Comparison of ENCODE assay signal across 1 cellular context in the genomic region with DNA sequence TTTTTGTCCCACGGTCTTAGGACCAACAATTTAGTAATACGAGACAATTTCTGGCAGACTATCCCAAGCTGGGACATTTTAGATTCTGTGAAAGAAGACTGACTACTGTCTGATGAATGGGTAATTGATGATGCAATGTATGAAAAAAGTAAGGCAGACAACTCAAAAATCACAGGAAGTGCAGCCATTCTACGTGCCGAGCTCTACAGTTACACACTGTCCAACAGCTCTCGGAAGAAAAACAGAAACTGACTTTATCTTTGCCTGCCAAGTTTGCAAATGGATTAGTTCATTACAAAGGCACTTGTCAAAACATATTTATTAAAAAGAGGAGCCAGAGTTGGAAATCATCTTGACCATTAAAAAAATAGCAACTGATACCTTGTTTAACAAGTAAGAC.
TF ChIP-seq lines count a peak whose summit lies in the region.

No MANE protein-coding gene starts in this region.

TF ChIP-seq in K562, 482 proteins besides CTCF, POLR2A, EP300 and RAD21 (continued from another document and continues in another):
- TF ChIP-seq FOXA3 (CRISPR knock-in tag; conservative IDR thresholded peaks at IDR 0.05 in 1 of 2, IDR thresholded peaks at IDR 0.05 in 1 of 2) (0 out of 4 replicates have a peak, but pooled peaks of 1 of the 2 experiments have one; percentile 9), JUND (IDR thresholded peaks at IDR 0.05; ENCODE audit: borderline replicate concordance, low read depth, low read length) (peak; percentile 34; the same call in 1 of the 2 replicates), JUND (tag; IDR thresholded peaks at IDR 0.05; ENCODE audit: borderline replicate concordance, low read depth, low read length) (peak; percentile 54; the same call in 1 of the 3 replicates), HNRNPLL (IDR thresholded peaks at IDR 0.05; ENCODE audit: low read depth, low read length, poor library complexity, severe bottlenecking) (no peak), TRIM24 (IDR thresholded peaks at IDR 0.05) (no peak), GABPA (tag; conservative IDR thresholded peaks at IDR 0.05; ENCODE audit: low read depth) (peak; percentile 72), HCFC1 (IDR thresholded peaks at IDR 0.05; ENCODE audit: low read depth, low read length) (no peak), PTBP1 (IDR thresholded peaks at IDR 0.05; ENCODE audit: low read depth, low read length) (no peak), EP400 (IDR thresholded peaks at IDR 0.05) (peak; percentile 22; the same call in 1 of the 2 replicates), ZNF444 (CRISPR knock-in tag; IDR thresholded peaks at IDR 0.05) (peak; percentile 63; the same call in 1 of the 2 replicates), SMAD4 (CRISPR knock-in tag; conservative IDR thresholded peaks at IDR 0.05) (peak; percentile 38), ZKSCAN8 (CRISPR knock-in tag; IDR thresholded peaks at IDR 0.05) (0 out of 2 replicates have a peak, but pooled peaks have one; percentile 46), POLR2B (IDR thresholded peaks at IDR 0.05; ENCODE audit: low read depth, partially characterized antibody) (no peak), ZNF717 (CRISPR knock-in tag; IDR thresholded peaks at IDR 0.05) (0 out of 2 replicates have a peak, but pooled peaks have one; percentile 43), RCOR1 (IDR thresholded peaks at IDR 0.05; ENCODE audit: borderline replicate concordance in 1 of 2, low read depth in 2 of 2, low read length in 2 of 2) (peak in 1 of 2 experiments; percentile 38; a peak in 1 of 4 replicates), FOXJ2 (tag; IDR thresholded peaks at IDR 0.05) (no peak), CEBPG (CRISPR knock-in tag; IDR thresholded peaks at IDR 0.05) (peak; percentile 90), CEBPG (tag; conservative IDR thresholded peaks at IDR 0.05 in 1 of 2, IDR thresholded peaks at IDR 0.05 in 1 of 2) (peak; percentile 97 to 99), NEUROD1 (IDR thresholded peaks at IDR 0.05; ENCODE audit: borderline replicate concordance, low read depth, low read length, partially characterized antibody) (no peak), JUNB (CRISPR knock-in tag; conservative IDR thresholded peaks at IDR 0.05) (0 out of 2 replicates have a peak, but pooled peaks have one; percentile 32), MECOM (CRISPR knock-in tag; IDR thresholded peaks at IDR 0.05) (0 out of 2 replicates have a peak, but pooled peaks have one; percentile 30), ZBTB17 (CRISPR knock-in tag; IDR thresholded peaks at IDR 0.05) (0 out of 2 replicates have a peak, but pooled peaks have one; percentile 27), TBL1XR1 (IDR thresholded peaks at IDR 0.05; ENCODE audit: low read length in 2 of 2) (0 out of 4 replicates have a peak, but pooled peaks of 1 of the 2 experiments have one; percentile 5), ERF (CRISPR knock-in tag; IDR thresholded peaks at IDR 0.05) (0 out of 2 replicates have a peak, but pooled peaks have one; percentile 45), ATF7 (IDR thresholded peaks at IDR 0.05) (peak; percentile 78)
- TF ChIP-seq, protein P1, sequence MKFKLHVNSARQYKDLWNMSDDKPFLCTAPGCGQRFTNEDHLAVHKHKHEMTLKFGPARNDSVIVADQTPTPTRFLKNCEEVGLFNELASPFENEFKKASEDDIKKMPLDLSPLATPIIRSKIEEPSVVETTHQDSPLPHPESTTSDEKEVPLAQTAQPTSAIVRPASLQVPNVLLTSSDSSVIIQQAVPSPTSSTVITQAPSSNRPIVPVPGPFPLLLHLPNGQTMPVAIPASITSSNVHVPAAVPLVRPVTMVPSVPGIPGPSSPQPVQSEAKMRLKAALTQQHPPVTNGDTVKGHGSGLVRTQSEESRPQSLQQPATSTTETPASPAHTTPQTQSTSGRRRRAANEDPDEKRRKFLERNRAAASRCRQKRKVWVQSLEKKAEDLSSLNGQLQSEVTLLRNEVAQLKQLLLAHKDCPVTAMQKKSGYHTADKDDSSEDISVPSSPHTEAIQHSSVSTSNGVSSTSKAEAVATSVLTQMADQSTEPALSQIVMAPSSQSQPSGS (CRISPR knock-in tag; IDR thresholded peaks at IDR 0.05) = no peak
- TF ChIP-seq, protein P2, sequence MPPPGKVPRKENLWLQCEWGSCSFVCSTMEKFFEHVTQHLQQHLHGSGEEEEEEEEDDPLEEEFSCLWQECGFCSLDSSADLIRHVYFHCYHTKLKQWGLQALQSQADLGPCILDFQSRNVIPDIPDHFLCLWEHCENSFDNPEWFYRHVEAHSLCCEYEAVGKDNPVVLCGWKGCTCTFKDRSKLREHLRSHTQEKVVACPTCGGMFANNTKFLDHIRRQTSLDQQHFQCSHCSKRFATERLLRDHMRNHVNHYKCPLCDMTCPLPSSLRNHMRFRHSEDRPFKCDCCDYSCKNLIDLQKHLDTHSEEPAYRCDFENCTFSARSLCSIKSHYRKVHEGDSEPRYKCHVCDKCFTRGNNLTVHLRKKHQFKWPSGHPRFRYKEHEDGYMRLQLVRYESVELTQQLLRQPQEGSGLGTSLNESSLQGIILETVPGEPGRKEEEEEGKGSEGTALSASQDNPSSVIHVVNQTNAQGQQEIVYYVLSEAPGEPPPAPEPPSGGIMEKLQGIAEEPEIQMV (tag; conservative IDR thresholded peaks at IDR 0.05; ENCODE audit: low read depth) = peak; percentile 44; the same call in 1 of the 2 replicates
- TF ChIP-seq, protein P3, sequence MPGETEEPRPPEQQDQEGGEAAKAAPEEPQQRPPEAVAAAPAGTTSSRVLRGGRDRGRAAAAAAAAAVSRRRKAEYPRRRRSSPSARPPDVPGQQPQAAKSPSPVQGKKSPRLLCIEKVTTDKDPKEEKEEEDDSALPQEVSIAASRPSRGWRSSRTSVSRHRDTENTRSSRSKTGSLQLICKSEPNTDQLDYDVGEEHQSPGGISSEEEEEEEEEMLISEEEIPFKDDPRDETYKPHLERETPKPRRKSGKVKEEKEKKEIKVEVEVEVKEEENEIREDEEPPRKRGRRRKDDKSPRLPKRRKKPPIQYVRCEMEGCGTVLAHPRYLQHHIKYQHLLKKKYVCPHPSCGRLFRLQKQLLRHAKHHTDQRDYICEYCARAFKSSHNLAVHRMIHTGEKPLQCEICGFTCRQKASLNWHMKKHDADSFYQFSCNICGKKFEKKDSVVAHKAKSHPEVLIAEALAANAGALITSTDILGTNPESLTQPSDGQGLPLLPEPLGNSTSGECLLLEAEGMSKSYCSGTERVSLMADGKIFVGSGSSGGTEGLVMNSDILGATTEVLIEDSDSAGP (CRISPR knock-in tag; IDR thresholded peaks at IDR 0.05) = no peak
- TF ChIP-seq, protein P4, sequence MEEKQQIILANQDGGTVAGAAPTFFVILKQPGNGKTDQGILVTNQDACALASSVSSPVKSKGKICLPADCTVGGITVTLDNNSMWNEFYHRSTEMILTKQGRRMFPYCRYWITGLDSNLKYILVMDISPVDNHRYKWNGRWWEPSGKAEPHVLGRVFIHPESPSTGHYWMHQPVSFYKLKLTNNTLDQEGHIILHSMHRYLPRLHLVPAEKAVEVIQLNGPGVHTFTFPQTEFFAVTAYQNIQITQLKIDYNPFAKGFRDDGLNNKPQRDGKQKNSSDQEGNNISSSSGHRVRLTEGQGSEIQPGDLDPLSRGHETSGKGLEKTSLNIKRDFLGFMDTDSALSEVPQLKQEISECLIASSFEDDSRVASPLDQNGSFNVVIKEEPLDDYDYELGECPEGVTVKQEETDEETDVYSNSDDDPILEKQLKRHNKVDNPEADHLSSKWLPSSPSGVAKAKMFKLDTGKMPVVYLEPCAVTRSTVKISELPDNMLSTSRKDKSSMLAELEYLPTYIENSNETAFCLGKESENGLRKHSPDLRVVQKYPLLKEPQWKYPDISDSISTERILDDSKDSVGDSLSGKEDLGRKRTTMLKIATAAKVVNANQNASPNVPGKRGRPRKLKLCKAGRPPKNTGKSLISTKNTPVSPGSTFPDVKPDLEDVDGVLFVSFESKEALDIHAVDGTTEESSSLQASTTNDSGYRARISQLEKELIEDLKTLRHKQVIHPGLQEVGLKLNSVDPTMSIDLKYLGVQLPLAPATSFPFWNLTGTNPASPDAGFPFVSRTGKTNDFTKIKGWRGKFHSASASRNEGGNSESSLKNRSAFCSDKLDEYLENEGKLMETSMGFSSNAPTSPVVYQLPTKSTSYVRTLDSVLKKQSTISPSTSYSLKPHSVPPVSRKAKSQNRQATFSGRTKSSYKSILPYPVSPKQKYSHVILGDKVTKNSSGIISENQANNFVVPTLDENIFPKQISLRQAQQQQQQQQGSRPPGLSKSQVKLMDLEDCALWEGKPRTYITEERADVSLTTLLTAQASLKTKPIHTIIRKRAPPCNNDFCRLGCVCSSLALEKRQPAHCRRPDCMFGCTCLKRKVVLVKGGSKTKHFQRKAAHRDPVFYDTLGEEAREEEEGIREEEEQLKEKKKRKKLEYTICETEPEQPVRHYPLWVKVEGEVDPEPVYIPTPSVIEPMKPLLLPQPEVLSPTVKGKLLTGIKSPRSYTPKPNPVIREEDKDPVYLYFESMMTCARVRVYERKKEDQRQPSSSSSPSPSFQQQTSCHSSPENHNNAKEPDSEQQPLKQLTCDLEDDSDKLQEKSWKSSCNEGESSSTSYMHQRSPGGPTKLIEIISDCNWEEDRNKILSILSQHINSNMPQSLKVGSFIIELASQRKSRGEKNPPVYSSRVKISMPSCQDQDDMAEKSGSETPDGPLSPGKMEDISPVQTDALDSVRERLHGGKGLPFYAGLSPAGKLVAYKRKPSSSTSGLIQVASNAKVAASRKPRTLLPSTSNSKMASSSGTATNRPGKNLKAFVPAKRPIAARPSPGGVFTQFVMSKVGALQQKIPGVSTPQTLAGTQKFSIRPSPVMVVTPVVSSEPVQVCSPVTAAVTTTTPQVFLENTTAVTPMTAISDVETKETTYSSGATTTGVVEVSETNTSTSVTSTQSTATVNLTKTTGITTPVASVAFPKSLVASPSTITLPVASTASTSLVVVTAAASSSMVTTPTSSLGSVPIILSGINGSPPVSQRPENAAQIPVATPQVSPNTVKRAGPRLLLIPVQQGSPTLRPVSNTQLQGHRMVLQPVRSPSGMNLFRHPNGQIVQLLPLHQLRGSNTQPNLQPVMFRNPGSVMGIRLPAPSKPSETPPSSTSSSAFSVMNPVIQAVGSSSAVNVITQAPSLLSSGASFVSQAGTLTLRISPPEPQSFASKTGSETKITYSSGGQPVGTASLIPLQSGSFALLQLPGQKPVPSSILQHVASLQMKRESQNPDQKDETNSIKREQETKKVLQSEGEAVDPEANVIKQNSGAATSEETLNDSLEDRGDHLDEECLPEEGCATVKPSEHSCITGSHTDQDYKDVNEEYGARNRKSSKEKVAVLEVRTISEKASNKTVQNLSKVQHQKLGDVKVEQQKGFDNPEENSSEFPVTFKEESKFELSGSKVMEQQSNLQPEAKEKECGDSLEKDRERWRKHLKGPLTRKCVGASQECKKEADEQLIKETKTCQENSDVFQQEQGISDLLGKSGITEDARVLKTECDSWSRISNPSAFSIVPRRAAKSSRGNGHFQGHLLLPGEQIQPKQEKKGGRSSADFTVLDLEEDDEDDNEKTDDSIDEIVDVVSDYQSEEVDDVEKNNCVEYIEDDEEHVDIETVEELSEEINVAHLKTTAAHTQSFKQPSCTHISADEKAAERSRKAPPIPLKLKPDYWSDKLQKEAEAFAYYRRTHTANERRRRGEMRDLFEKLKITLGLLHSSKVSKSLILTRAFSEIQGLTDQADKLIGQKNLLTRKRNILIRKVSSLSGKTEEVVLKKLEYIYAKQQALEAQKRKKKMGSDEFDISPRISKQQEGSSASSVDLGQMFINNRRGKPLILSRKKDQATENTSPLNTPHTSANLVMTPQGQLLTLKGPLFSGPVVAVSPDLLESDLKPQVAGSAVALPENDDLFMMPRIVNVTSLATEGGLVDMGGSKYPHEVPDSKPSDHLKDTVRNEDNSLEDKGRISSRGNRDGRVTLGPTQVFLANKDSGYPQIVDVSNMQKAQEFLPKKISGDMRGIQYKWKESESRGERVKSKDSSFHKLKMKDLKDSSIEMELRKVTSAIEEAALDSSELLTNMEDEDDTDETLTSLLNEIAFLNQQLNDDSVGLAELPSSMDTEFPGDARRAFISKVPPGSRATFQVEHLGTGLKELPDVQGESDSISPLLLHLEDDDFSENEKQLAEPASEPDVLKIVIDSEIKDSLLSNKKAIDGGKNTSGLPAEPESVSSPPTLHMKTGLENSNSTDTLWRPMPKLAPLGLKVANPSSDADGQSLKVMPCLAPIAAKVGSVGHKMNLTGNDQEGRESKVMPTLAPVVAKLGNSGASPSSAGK (IDR thresholded peaks at IDR 0.05) = peak; percentile 31; the same call in 1 of the 2 replicates
- TF ChIP-seq, protein P5, sequence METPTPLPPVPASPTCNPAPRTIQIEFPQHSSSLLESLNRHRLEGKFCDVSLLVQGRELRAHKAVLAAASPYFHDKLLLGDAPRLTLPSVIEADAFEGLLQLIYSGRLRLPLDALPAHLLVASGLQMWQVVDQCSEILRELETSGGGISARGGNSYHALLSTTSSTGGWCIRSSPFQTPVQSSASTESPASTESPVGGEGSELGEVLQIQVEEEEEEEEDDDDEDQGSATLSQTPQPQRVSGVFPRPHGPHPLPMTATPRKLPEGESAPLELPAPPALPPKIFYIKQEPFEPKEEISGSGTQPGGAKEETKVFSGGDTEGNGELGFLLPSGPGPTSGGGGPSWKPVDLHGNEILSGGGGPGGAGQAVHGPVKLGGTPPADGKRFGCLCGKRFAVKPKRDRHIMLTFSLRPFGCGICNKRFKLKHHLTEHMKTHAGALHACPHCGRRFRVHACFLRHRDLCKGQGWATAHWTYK (CRISPR knock-in tag; IDR thresholded peaks at IDR 0.05) = 0 out of 2 replicates have a peak, but pooled peaks have one; percentile 54
- TF ChIP-seq, protein P6, sequence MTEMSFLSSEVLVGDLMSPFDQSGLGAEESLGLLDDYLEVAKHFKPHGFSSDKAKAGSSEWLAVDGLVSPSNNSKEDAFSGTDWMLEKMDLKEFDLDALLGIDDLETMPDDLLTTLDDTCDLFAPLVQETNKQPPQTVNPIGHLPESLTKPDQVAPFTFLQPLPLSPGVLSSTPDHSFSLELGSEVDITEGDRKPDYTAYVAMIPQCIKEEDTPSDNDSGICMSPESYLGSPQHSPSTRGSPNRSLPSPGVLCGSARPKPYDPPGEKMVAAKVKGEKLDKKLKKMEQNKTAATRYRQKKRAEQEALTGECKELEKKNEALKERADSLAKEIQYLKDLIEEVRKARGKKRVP (CRISPR knock-in tag; IDR thresholded peaks at IDR 0.05) = peak; percentile 92
- TF ChIP-seq, protein P7, sequence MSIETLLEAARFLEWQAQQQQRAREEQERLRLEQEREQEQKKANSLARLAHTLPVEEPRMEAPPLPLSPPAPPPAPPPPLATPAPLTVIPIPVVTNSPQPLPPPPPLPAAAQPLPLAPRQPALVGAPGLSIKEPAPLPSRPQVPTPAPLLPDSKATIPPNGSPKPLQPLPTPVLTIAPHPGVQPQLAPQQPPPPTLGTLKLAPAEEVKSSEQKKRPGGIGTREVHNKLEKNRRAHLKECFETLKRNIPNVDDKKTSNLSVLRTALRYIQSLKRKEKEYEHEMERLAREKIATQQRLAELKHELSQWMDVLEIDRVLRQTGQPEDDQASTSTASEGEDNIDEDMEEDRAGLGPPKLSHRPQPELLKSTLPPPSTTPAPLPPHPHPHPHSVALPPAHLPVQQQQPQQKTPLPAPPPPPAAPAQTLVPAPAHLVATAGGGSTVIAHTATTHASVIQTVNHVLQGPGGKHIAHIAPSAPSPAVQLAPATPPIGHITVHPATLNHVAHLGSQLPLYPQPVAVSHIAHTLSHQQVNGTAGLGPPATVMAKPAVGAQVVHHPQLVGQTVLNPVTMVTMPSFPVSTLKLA (conservative IDR thresholded peaks at IDR 0.05) = no peak
